Comparison of ENCODE assay signal across 8 cellular contexts in the genomic region with DNA sequence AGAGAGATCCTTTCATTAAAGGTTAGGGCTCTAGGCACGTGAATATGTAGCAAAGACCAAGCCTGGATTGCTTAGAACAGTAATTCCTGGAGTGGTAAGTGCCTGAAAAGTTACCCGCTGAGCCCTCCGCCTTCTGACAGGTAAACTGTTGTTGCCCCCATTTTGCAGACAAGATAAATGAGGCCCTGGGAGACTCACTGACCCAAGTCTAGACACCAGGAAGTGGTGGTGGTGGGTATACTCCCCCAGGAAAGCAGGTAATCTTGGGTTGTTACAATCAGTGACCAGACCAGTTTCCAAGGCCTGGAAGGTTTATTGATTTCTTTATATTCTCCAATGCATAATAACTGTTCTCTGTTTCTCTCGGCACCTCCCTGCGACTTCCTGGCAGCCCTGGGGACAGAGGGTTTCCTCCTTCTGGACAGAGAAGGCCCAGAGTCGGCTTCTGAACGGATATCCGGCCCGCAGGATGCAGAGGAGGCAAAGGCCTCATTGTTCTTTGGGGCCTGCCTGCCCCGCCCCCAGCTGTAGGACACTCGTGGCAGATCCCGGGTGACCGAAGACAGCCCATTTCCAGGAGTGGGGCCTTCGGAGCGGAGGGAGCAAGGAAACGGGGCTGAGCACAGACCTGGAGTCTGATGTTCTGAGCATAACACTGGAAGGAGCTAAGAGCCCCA.
DNase-seq lines count a peak whose midpoint lies in the region; ATAC-seq lines count a peak whose summit lies in the region.

No MANE protein-coding gene starts in this region.

- peak overlapping the region; percentile 92 for H3K27ac ChIP-seq in layer of hippocampus (ENCODE audit: low read depth, low read length)

- H3K4me1 Mint-ChIP-seq in T-helper 2 cell treated with Interferon-gamma antibody and Interleukin-4, amounts not matched to agents 5 μg/mL and 100 μg/mL, for 36 hours (ENCODE audit: low read depth): peaks cover 27% of the 10 kb centered on the region

- DNase-seq in NCI-H146 (lab: John Stamatoyannopoulos, UW) (peak; percentile 54), NCI-H146 treated with DMSO at 0.1 percent for 48 hours (lab: John Stamatoyannopoulos, UW; ENCODE audit: unreplicated experiment) (no peak), NCI-H748 treated with DMSO at 0.1 percent for 48 hours (lab: John Stamatoyannopoulos, UW) (no peak)
- DNase-seq in T-helper 2 cell treated with Interferon-gamma antibody and Interleukin-4, amounts not matched to agents 5 μg/mL and 100 μg/mL, for 36 hours (ENCODE audit: low spot score): peak; percentile 55
- DNase-seq in central memory CD4-positive, alpha-beta T cell: peak; percentile 35
- DNase-seq in stimulated activated CD4-positive, alpha-beta T cell treated with anti-CD3 and anti-CD28 coated beads, Interleukin-4, amount 100 ng/mL, for 24 hours: peak; percentile 56

- H3K4me3 Mint-ChIP-seq in T-helper 2 cell treated with Interferon-gamma antibody and Interleukin-4, amounts not matched to agents 5 μg/mL and 100 μg/mL, for 36 hours: peak overlapping the region; percentile 97

- H3K27me3 ChIP-seq in layer of hippocampus (ENCODE audit: control insufficient read depth, insufficient read depth, low read length): no peaks in the 10 kb centered on the region

- peak; percentile 18 for ATAC-seq in HG03280 (IDR thresholded peaks at IDR 0.05; ENCODE audit: unreplicated experiment)

- H3K36me3 Mint-ChIP-seq in T-helper 2 cell treated with Interferon-gamma antibody and Interleukin-4, amounts not matched to agents 5 μg/mL and 100 μg/mL, for 36 hours (ENCODE audit: low read depth): peaks cover 4% of the 10 kb centered on the region

- H3K9me3 Mint-ChIP-seq in T-helper 2 cell treated with Interferon-gamma antibody and Interleukin-4, amounts not matched to agents 5 μg/mL and 100 μg/mL, for 36 hours: no peaks in the 10 kb centered on the region

- H3K27me3 Mint-ChIP-seq in T-helper 2 cell treated with Interferon-gamma antibody and Interleukin-4, amounts not matched to agents 5 μg/mL and 100 μg/mL, for 36 hours (ENCODE audit: low read depth): no peaks in the 10 kb centered on the region

- peak overlapping the region; percentile 98 for H3K27ac Mint-ChIP-seq in T-helper 2 cell treated with Interferon-gamma antibody and Interleukin-4, amounts not matched to agents 5 μg/mL and 100 μg/mL, for 36 hours

Comparison
In these comparisons a context has a peak if more than half of its experiments do, and no peak if none do; other contexts are left out.
1. DNase-seq: peak in NCI-H146 (single experiment), T-helper 2 cell treated with Interferon-gamma antibody and Interleukin-4, amounts not matched to agents 5 μg/mL and 100 μg/mL, for 36 hours (single experiment), central memory CD4-positive, alpha-beta T cell (single experiment) and stimulated activated CD4-positive, alpha-beta T cell treated with anti-CD3 and anti-CD28 coated beads, Interleukin-4, amount 100 ng/mL, for 24 hours (single experiment); none in NCI-H146 treated with DMSO at 0.1 percent for 48 hours (single experiment) and NCI-H748 treated with DMSO at 0.1 percent for 48 hours (single experiment).